In genomic region chr6:89369009-89369408, GRCh38 we compare ENCODE assay signal across 11 cellular contexts. TPM values are rescaled to one million over a fixed set of nuclear protein-coding genes. Genes with fewer than 3 reads are reported as not detected.
A peak's percentile ranks its signal among the peaks of the same experiment; 100 is the strongest.
DNase-seq lines count a peak whose midpoint lies in the region; ATAC-seq, FAIRE-seq and TF ChIP-seq lines count a peak whose summit lies in the region.
"Had no signal": no experiment of that assay in that cellular context is flagged by ENCODE, and none has a peak within 500 bp of the region (broad histone marks: within the 10 kb centered on the region; RNA-seq: fewer than 3 reads in every experiment).

No MANE protein-coding gene starts in this region.

- no peaks in the 10 kb centered on the region for H3K9me2 ChIP-seq in hepatocyte (replicated peaks; ENCODE audit: insufficient read depth)

- H3K36me3 Mint-ChIP-seq in activated naive CD4-positive, alpha-beta T cell treated with anti-CD3 and anti-CD28 coated beads for 36 hours (ENCODE audit: low read depth) = no peaks in the 10 kb centered on the region
- H3K36me3 Mint-ChIP-seq in activated naive CD8-positive, alpha-beta T cell treated with anti-CD3 and anti-CD28 coated beads for 36 hours = peaks cover 3% of the 10 kb centered on the region
- H3K36me3 Mint-ChIP-seq: memory B cell had no signal

- H3K27ac Mint-ChIP-seq in activated naive CD4-positive, alpha-beta T cell treated with anti-CD3 and anti-CD28 coated beads for 36 hours = no peak overlapping the region
- H3K27ac Mint-ChIP-seq in activated naive CD8-positive, alpha-beta T cell treated with anti-CD3 and anti-CD28 coated beads for 36 hours = no peak overlapping the region
- H3K27ac Mint-ChIP-seq: activated CD4-positive, alpha-beta T cell treated with anti-CD3 and anti-CD28 coated beads, Interleukin-2, amount 10 ng/mL, durations not matched to agents 7 days and 5 days; memory B cell had no signal

- CTCF ChIA-PET in activated naive CD4-positive, alpha-beta T cell treated with anti-CD3 and anti-CD28 coated beads for 36 hours (lab: Charles Lee) = interaction anchor here (1.2 to 5.1 kb wide), 4 partner anchors 7 to 241 kb away, joined by 3 to 42 read pairs (median 10); no protein-coding TSS in a partner anchor

- H3K79me2 ChIP-seq in hepatocyte = no peaks in the 10 kb centered on the region

- no peak overlapping the region for H3K4me2 ChIP-seq in hepatocyte

- no peak overlapping the region for H3K27ac ChIP-seq in adrenal gland
- H3K27ac ChIP-seq in hepatocyte = no peak overlapping the region
- H3K27ac ChIP-seq in testis = no peak overlapping the region

- H3K4me1 Mint-ChIP-seq in activated naive CD4-positive, alpha-beta T cell treated with anti-CD3 and anti-CD28 coated beads for 36 hours (ENCODE audit: low read depth) = peaks cover 22% of the 10 kb centered on the region
- peaks cover 16% of the 10 kb centered on the region for H3K4me1 Mint-ChIP-seq in activated naive CD8-positive, alpha-beta T cell treated with anti-CD3 and anti-CD28 coated beads for 36 hours

- H3K4me3 Mint-ChIP-seq in activated naive CD4-positive, alpha-beta T cell treated with anti-CD3 and anti-CD28 coated beads for 36 hours = no peak overlapping the region
- H3K4me3 Mint-ChIP-seq in activated naive CD8-positive, alpha-beta T cell treated with anti-CD3 and anti-CD28 coated beads for 36 hours = no peak overlapping the region
- H3K4me3 Mint-ChIP-seq: activated CD4-positive, alpha-beta T cell treated with anti-CD3 and anti-CD28 coated beads, Interleukin-2, amount 10 ng/mL, durations not matched to agents 7 days and 5 days; memory B cell had no signal

- H3K9me3 ChIP-seq in adrenal gland (replicated peaks in 1 of 3) (no peaks in the 10 kb centered on the region), hepatocyte (ENCODE audit: low read depth) (no peaks in the 10 kb centered on the region), testis (no peaks in the 10 kb centered on the region)

- H3K27me3 Mint-ChIP-seq in activated naive CD4-positive, alpha-beta T cell treated with anti-CD3 and anti-CD28 coated beads for 36 hours (ENCODE audit: low read depth) = no peaks in the 10 kb centered on the region
- H3K27me3 Mint-ChIP-seq in activated naive CD8-positive, alpha-beta T cell treated with anti-CD3 and anti-CD28 coated beads for 36 hours = no peaks in the 10 kb centered on the region
- H3K27me3 Mint-ChIP-seq: activated CD4-positive, alpha-beta T cell treated with anti-CD3 and anti-CD28 coated beads, Interleukin-2, amount 10 ng/mL, durations not matched to agents 7 days and 5 days; memory B cell had no signal

- WGBS in adrenal gland, 4 donors = 6 to 10% (median 6%) methylated on average over 7 of the region's 7 CpGs
- WGBS in hepatocyte (ENCODE audit: low lambda C conversion rate, missing lambda C conversion rate) = 24% methylated on average over 7 of the region's 7 CpGs
- WGBS in testis, 2 donors = 16 to 23% methylated on average over 7 of the region's 7 CpGs

- no peaks in the 10 kb centered on the region for H3K9me3 Mint-ChIP-seq in activated naive CD4-positive, alpha-beta T cell treated with anti-CD3 and anti-CD28 coated beads for 36 hours
- no peaks in the 10 kb centered on the region for H3K9me3 Mint-ChIP-seq in activated naive CD8-positive, alpha-beta T cell treated with anti-CD3 and anti-CD28 coated beads for 36 hours
- H3K9me3 Mint-ChIP-seq: activated CD4-positive, alpha-beta T cell treated with anti-CD3 and anti-CD28 coated beads, Interleukin-2, amount 10 ng/mL, durations not matched to agents 7 days and 5 days; memory B cell had no signal

- ATAC-seq in GM21390 (IDR thresholded peaks at IDR 0.05; ENCODE audit: unreplicated experiment) = no peak

- H3K4me3 ChIP-seq in adrenal gland (no peak overlapping the region), hepatocyte (no peak overlapping the region), testis (no peak overlapping the region)

- H3K27me3 ChIP-seq in adrenal gland (no peaks in the 10 kb centered on the region), hepatocyte (no peaks in the 10 kb centered on the region), testis (no peaks in the 10 kb centered on the region)

- H3K36me3 ChIP-seq in adrenal gland (replicated peaks in 1 of 2) (no peaks in the 10 kb centered on the region), hepatocyte (replicated peaks; ENCODE audit: insufficient read depth, low read depth) (no peaks in the 10 kb centered on the region), testis (ENCODE audit: low read depth, missing control alignments) (no peaks in the 10 kb centered on the region)

- peak; percentile 16 to 51 (median 32) for TF ChIP-seq CTCF in adrenal gland (IDR thresholded peaks at IDR 0.05)
- TF ChIP-seq CTCF in hepatocyte (IDR thresholded peaks at IDR 0.05; ENCODE audit: poor library complexity) = peak; percentile 56
- peak in 1 of 3 experiments; percentile 44 for TF ChIP-seq CTCF in testis (IDR thresholded peaks at IDR 0.05)

- intact Hi-C loops in adrenal gland (cut with DNase I) (no loop called here), testis (cut with DNase I; ENCODE audit: low total_unique reads) (no loop called here)
- intact Hi-C loops in activated naive CD4-positive, alpha-beta T cell treated with anti-CD3 and anti-CD28 coated beads for 36 hours (cut with micrococcal nuclease) = loop anchor here (5.0 kb wide), 2 partner anchors 228 to 247 kb away; no protein-coding TSS in a partner anchor

- no peak overlapping the region for H2AFZ ChIP-seq in hepatocyte

- TF ChIP-seq POLR2A in H54 (IDR thresholded peaks at IDR 0.05; ENCODE audit: low read depth, low read length) (no peak), adrenal gland (IDR thresholded peaks at IDR 0.05) (no peak), testis (IDR thresholded peaks at IDR 0.05) (no peak)

- no peaks in the 10 kb centered on the region for H3K4me1 ChIP-seq in adrenal gland (replicated peaks in 1 of 2)
- no peaks in the 10 kb centered on the region for H3K4me1 ChIP-seq in hepatocyte (ENCODE audit: insufficient read depth)
- no peaks in the 10 kb centered on the region for H3K4me1 ChIP-seq in testis

- FAIRE-seq in H54 (lab: Jason Lieb, UNC) = peak; percentile 82
- FAIRE-seq: urothelium cell line had no signal

- no peak for DNase-seq in H54 (ENCODE audit: insufficient read length, low spot score)
- DNase-seq in adrenal gland = peak; percentile 39 to 81 (median 68)
- DNase-seq in hepatocyte (ENCODE audit: low spot score) = peak; percentile 65
- DNase-seq in testis = peak; percentile 72
- DNase-seq in activated naive CD4-positive, alpha-beta T cell treated with anti-CD3 and anti-CD28 coated beads for 36 hours = no peak
- no peak for DNase-seq in SIG-M5 treated with dmso at 0.1 percent for 504 hours (lab: John Stamatoyannopoulos, UW; ENCODE audit: unreplicated experiment)
- no peak for DNase-seq in activated naive CD8-positive, alpha-beta T cell treated with anti-CD3 and anti-CD28 coated beads for 36 hours
- DNase-seq: activated CD4-positive, alpha-beta T cell treated with anti-CD3 and anti-CD28 coated beads, Interleukin-2, amount 10 ng/mL, durations not matched to agents 7 days and 5 days had no signal

- H4K20me1 ChIP-seq in hepatocyte (ENCODE audit: insufficient read depth, poor library complexity, severe bottlenecking) = no peaks in the 10 kb centered on the region

RNA-seq across cellular contexts. Expression of gene UBE2J1, which starts 16.5 kb away (rescaled TPM):
- total RNA-seq in adrenal gland = 10 to 100 TPM; 27.9 to 55.4 (median 37.9) TPM
- 10 to 100 TPM; 18.4 to 65.6 (median 22.4) TPM for polyA plus RNA-seq in adrenal gland
- total RNA-seq in hepatocyte = 64.1 and 68.1 TPM in 2 replicates
- polyA plus RNA-seq in hepatocyte = 37.3 and 44.7 TPM in 2 replicates
- total RNA-seq in testis = 10 to 100 TPM; 28.7 to 38.4 TPM
- polyA plus RNA-seq in testis (ENCODE audit: insufficient read depth, low read depth, low replicate concordance) = 47.3 TPM
- total RNA-seq in activated naive CD4-positive, alpha-beta T cell treated with anti-CD3 and anti-CD28 coated beads for 36 hours = 10 to 100 TPM; 10.8 to 10.9 TPM
- 10 to 100 TPM; 28.8 to 29.0 TPM for total RNA-seq in activated naive CD8-positive, alpha-beta T cell treated with anti-CD3 and anti-CD28 coated beads for 36 hours

RNA-seq across cellular contexts. Expression of gene RRAGD, which starts 43.1 kb away (rescaled TPM):
- total RNA-seq in adrenal gland = 10 to 100 TPM; 22.8 to 42.1 (median 37.6) TPM
- 10 to 100 TPM in 1 of 3 donors, 1 to 10 TPM in 2; 4.8 to 26.2 (median 9.2) TPM for polyA plus RNA-seq in adrenal gland
- 22.5 and 28.1 TPM in 2 replicates for total RNA-seq in hepatocyte
- 9.4 and 11.8 TPM in 2 replicates for polyA plus RNA-seq in hepatocyte
- 10 to 100 TPM; 17.0 to 19.4 TPM for total RNA-seq in testis
- 27.0 TPM for polyA plus RNA-seq in testis (ENCODE audit: insufficient read depth, low read depth, low replicate concordance)
- 10 to 100 TPM; 11.3 to 13.2 TPM for total RNA-seq in activated naive CD4-positive, alpha-beta T cell treated with anti-CD3 and anti-CD28 coated beads for 36 hours
- total RNA-seq in activated naive CD8-positive, alpha-beta T cell treated with anti-CD3 and anti-CD28 coated beads for 36 hours = 10 to 100 TPM; 14.8 to 16.0 TPM

RNA-seq across cellular contexts. Expression of gene GABRR2, which starts 53.9 kb away (rescaled TPM):
- total RNA-seq in adrenal gland (under 1 TPM in 6 of 8 donors, not detected in 2; 0.44 to 0.83 (median 0.79) TPM), hepatocyte (0.32 and 0.87 TPM in 2 replicates), testis (under 1 TPM in 1 of 2 donors, not detected in 1; 0.62 TPM)
- polyA plus RNA-seq in adrenal gland (under 1 TPM; 0.17 to 0.48 (median 0.42) TPM), hepatocyte (0.68 and 0.94 TPM in 2 replicates), testis (ENCODE audit: insufficient read depth, low read depth, low replicate concordance) (0.79 TPM)
- total RNA-seq in activated naive CD4-positive, alpha-beta T cell treated with anti-CD3 and anti-CD28 coated beads for 36 hours = not detected
- under 1 TPM in 1 of 2 experiments, not detected in 1; 0.12 TPM for total RNA-seq in activated naive CD8-positive, alpha-beta T cell treated with anti-CD3 and anti-CD28 coated beads for 36 hours

Comparison
In these comparisons a context has a peak if more than half of its experiments do, and no peak if none do; other contexts are left out.
1. DNase-seq: peak in adrenal gland (7 of 7), hepatocyte (single experiment) and testis (single experiment); none in H54 (single experiment), activated naive CD4-positive, alpha-beta T cell treated with anti-CD3 and anti-CD28 coated beads for 36 hours (single experiment), SIG-M5 treated with dmso at 0.1 percent for 504 hours (single experiment) and activated naive CD8-positive, alpha-beta T cell treated with anti-CD3 and anti-CD28 coated beads for 36 hours (single experiment).